In genomic region chr12:50751921-50752721, GRCh38 we compare ENCODE assay signal across 13 cellular contexts. TPM values are rescaled to one million over a fixed set of nuclear protein-coding genes. Genes with fewer than 3 reads are reported as not detected.
DNase-seq lines count a peak whose midpoint lies in the region; ATAC-seq and TF ChIP-seq lines count a peak whose summit lies in the region.
"Had no signal": no experiment of that assay in that cellular context is flagged by ENCODE, and none has a peak within 500 bp of the region (broad histone marks: within the 10 kb centered on the region; RNA-seq: fewer than 3 reads in every experiment).

No MANE protein-coding gene starts in this region.

- peaks cover 12% of the 10 kb centered on the region for H3K36me3 Mint-ChIP-seq in activated CD4-positive, alpha-beta T cell treated with anti-CD3 and anti-CD28 coated beads, Interleukin-2, amount 10 ng/mL, durations not matched to agents 24 days and 14 days (ENCODE audit: low read depth)

- H3K4me1 Mint-ChIP-seq in activated CD4-positive, alpha-beta T cell treated with anti-CD3 and anti-CD28 coated beads, Interleukin-2, amount 10 ng/mL, durations not matched to agents 24 days and 14 days: no peaks in the 10 kb centered on the region

- H3K27ac ChIP-seq in RWPE1: 0 out of 2 replicates have a peak overlapping the region, but pooled peaks have one; percentile 4
- peak overlapping the region; percentile 24 to 76 for H3K27ac ChIP-seq in right atrium auricular region
- peak overlapping the region; percentile 95 for H3K27ac ChIP-seq in skeletal muscle tissue (ENCODE audit: low read depth, low read length)
- H3K27ac ChIP-seq: ascending aorta, epithelial cell of prostate, neutrophil had no signal

- H3K4me3 ChIP-seq in right atrium auricular region (no peak overlapping the region), skeletal muscle tissue (ENCODE audit: low read length in 3 of 3) (peak overlapping the region in 1 of 3 donors; percentile 24)
- H3K4me3 ChIP-seq: ascending aorta had no signal

- H3K27me3 Mint-ChIP-seq in activated CD4-positive, alpha-beta T cell treated with anti-CD3 and anti-CD28 coated beads, Interleukin-2, amount 10 ng/mL, durations not matched to agents 24 days and 14 days: no peaks in the 10 kb centered on the region

- CTCF ChIA-PET in RWPE1 (lab: Yijun Ruan, JAX): no interaction called here

- H3K27ac Mint-ChIP-seq in activated CD4-positive, alpha-beta T cell treated with anti-CD3 and anti-CD28 coated beads, Interleukin-2, amount 10 ng/mL, durations not matched to agents 24 days and 14 days: peak overlapping the region; percentile 17

- TF ChIP-seq CTCF in RWPE1 (conservative IDR thresholded peaks at IDR 0.05; ENCODE audit: low read depth) (no peak), right atrium auricular region (IDR thresholded peaks at IDR 0.05) (no peak)

- no peak overlapping the region for H3K4me3 Mint-ChIP-seq in activated CD4-positive, alpha-beta T cell treated with anti-CD3 and anti-CD28 coated beads, Interleukin-2, amount 10 ng/mL, durations not matched to agents 24 days and 14 days

- H3K9me3 Mint-ChIP-seq in activated CD4-positive, alpha-beta T cell treated with anti-CD3 and anti-CD28 coated beads, Interleukin-2, amount 10 ng/mL, durations not matched to agents 24 days and 14 days: no peaks in the 10 kb centered on the region

- H3K4me1 ChIP-seq in right atrium auricular region (no peaks in the 10 kb centered on the region), skeletal muscle tissue (ENCODE audit: control insufficient read depth in 3 of 3, insufficient read depth in 3 of 3, low read length in 3 of 3) (peaks cover 0 to 14% (median 11%) of the 10 kb centered on the region in 3 donors)
- H3K4me1 ChIP-seq: ascending aorta had no signal

- POLR2A ChIA-PET in RWPE1 (lab: Yijun Ruan, JAX; ENCODE audit: low non-redundant PET): no interaction called here

- H3K9me3 ChIP-seq in right atrium auricular region (no peaks in the 10 kb centered on the region), skeletal muscle tissue (ENCODE audit: control insufficient read depth in 3 of 3, low read length in 3 of 3) (no peaks in the 10 kb centered on the region)
- H3K9me3 ChIP-seq: ascending aorta, neutrophil had no signal

- no peak for ATAC-seq in GM18861 (IDR thresholded peaks at IDR 0.05; ENCODE audit: unreplicated experiment)

- DNase-seq in activated CD4-positive, alpha-beta T cell treated with anti-CD3 and anti-CD28 coated beads, Interleukin-2, amount 10 ng/mL, durations not matched to agents 24 days and 14 days: no peak
- DNase-seq in activated CD4-positive, alpha-beta T cell treated with anti-CD3 and anti-CD28 coated beads, Interleukin-2, amount 50 U/mL, for 4 hours: no peak
- peak; percentile 18 for DNase-seq in RWPE1 (ENCODE audit: low spot score)
- no peak for DNase-seq in right atrium auricular region (ENCODE audit: low spot score)
- no peak for DNase-seq in NCI-H2081 (lab: John Stamatoyannopoulos, UW)
- no peak for DNase-seq in DMS79 (lab: John Stamatoyannopoulos, UW)
- DNase-seq: NCI-H2029 treated with DMSO at 0.1 percent for 48 hours; stimulated activated CD4-positive, alpha-beta T cell treated with anti-CD3 and anti-CD28 coated beads, Interleukin-1b, Interleukin-23, amount 100 ng/mL, for 48 hours had no signal

- H3K9ac ChIP-seq in skeletal muscle tissue (ENCODE audit: low read depth in 1 of 3, low read length in 3 of 3): peak overlapping the region in 2 of 3 donors; percentile 47 to 68

- H3K27me3 ChIP-seq in right atrium auricular region (no peaks in the 10 kb centered on the region), skeletal muscle tissue (ENCODE audit: control insufficient read depth in 3 of 3, insufficient read depth in 3 of 3, low read length in 3 of 3) (no peaks in the 10 kb centered on the region)
- H3K27me3 ChIP-seq: ascending aorta, neutrophil had no signal

- H3K36me3 ChIP-seq in right atrium auricular region: peaks cover 5% of the 10 kb centered on the region
- H3K36me3 ChIP-seq in skeletal muscle tissue (ENCODE audit: control insufficient read depth in 3 of 3, insufficient read depth in 3 of 3, low read length in 3 of 3): peaks cover 0 to 14% (median 7%) of the 10 kb centered on the region in 3 donors

- intact Hi-C loops in activated CD4-positive, alpha-beta T cell treated with anti-CD3 and anti-CD28 coated beads, Interleukin-2, amount 10 ng/mL, durations not matched to agents 24 days and 14 days (cut with micrococcal nuclease): no loop called here

RNA-seq across cellular contexts. Expression of gene ATF1, which starts 11.8 kb away (rescaled TPM):
- total RNA-seq in activated CD4-positive, alpha-beta T cell treated with anti-CD3 and anti-CD28 coated beads, Interleukin-2, amount 10 ng/mL, durations not matched to agents 24 days and 14 days: 66.0 and 67.6 TPM in 2 replicates
- total RNA-seq in right atrium auricular region (10 to 100 TPM; 10.0 to 17.5 TPM), skeletal muscle tissue (20.9 TPM)

Comparison
In these comparisons a context has a peak if more than half of its experiments do, and no peak if none do; other contexts are left out.
1. H3K27ac ChIP-seq: peak in every context shown above with its lines; median percentile 95 in skeletal muscle tissue; 50 in right atrium auricular region; 4 in RWPE1.